3 cellular contexts compared by ENCODE assay signal in the genomic region with DNA sequence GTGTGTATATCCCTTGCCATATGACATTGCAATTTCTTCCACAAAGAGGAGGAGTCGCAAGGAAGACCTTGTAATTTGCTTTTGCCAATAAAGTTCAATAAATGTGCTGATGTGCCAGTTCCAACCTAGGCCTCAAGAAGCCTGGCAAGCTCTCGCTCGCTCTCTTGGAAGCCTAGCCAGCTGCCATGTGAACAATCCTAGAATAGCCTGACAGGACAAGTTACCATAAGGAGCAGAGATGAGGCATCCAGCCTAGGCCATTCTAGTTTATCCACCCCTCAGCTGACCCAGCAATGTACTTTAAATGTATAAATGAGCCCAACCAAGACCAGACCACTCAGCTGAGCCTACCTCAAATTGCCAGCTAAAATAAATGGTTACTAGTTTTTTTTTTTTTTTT.
"Had no signal": no experiment of that assay in that cellular context is flagged by ENCODE, and none has a peak within 500 bp of the region (broad histone marks: within the 10 kb centered on the region; RNA-seq: fewer than 3 reads in every experiment).

No MANE protein-coding gene starts in this region.

- DNase-seq: GDM1, GF-D8 had no signal

- ATAC-seq: GM12878 had no signal

- H3K4me3 ChIP-seq: GM12878 had no signal
